ENCODE assay signal across 8 cellular contexts in genomic region chr13:40813662-40814454, GRCh38. TPM values are rescaled to one million over a fixed set of nuclear protein-coding genes. Genes with fewer than 3 reads are reported as not detected.
A peak's percentile ranks its signal among the peaks of the same experiment; 100 is the strongest.
DNase-seq lines count a peak whose midpoint lies in the region; ATAC-seq and TF ChIP-seq lines count a peak whose summit lies in the region.

No MANE protein-coding gene starts in this region.

- no peaks in the 10 kb centered on the region for H3K4me1 ChIP-seq in DND-41 (ENCODE audit: insufficient read depth, low read length)
- 0 out of 4 replicates have a peak, but pooled peaks cover 0 to 3% of the 10 kb centered on the region in 2 experiments for H3K4me1 ChIP-seq in HCT116 (ENCODE audit: control insufficient read depth in 1 of 2, insufficient read depth in 2 of 2, low read length in 2 of 2)

- CTCF ChIA-PET in HCT116 (lab: Charles Lee) = interaction anchor here (1.0 to 3.4 kb wide), 4 partner anchors 10 to 37 kb away, joined by 3 to 11 read pairs (median 3); partner anchors contain the start of gene SLC25A15
- CTCF ChIA-PET in RWPE1 (lab: Yijun Ruan, JAX) = no interaction called here

- peaks cover 4% of the 10 kb centered on the region for H3K9me3 ChIP-seq in DND-41 (ENCODE audit: insufficient read depth, low read length, severe bottlenecking)
- no peaks in the 10 kb centered on the region for H3K9me3 ChIP-seq in HCT116 (ENCODE audit: control insufficient read depth in 1 of 2, insufficient read depth in 1 of 2, low read depth in 1 of 2, low read length in 2 of 2)

- intact Hi-C loops in HCT116 (cut with micrococcal nuclease) = no loop called here

- H3K9ac ChIP-seq in DND-41 (ENCODE audit: low read depth, low read length) (no peak overlapping the region), HCT116 (ENCODE audit: low read length) (no peak overlapping the region)

- peak; percentile 57 for TF ChIP-seq RAD21 in HCT116 (IDR thresholded peaks at IDR 0.05; ENCODE audit: low read depth)

- POLR2A ChIA-PET in HCT116 (lab: Charles Lee) = no interaction called here
- POLR2A ChIA-PET in RWPE1 (lab: Yijun Ruan, JAX; ENCODE audit: low non-redundant PET) = no interaction called here

- no TSS peak for BruUV-seq in HCT116 (replicated peaks; lab: Mats Ljungman, UMichigan)

- RAD21 ChIA-PET in HCT116 (lab: Charles Lee; ENCODE audit: low non-redundant PET in 1 of 2, low total read pairs in 2 of 2, uncharacterized antibody in 2 of 2, unreplicated experiment in 2 of 2) = no interaction called here

- H3K27me3 ChIP-seq in DND-41 (ENCODE audit: insufficient read depth, low read length, poor library complexity) (no peaks in the 10 kb centered on the region), HCT116 (ENCODE audit: insufficient read depth, low read length) (no peaks in the 10 kb centered on the region)

- TF ChIP-seq CTCF in DND-41 (IDR thresholded peaks at IDR 0.05; ENCODE audit: borderline replicate concordance, extremely low read depth, low read length, poor library complexity, severe bottlenecking) (peak; percentile 64), HCT116 (IDR thresholded peaks at IDR 0.05 in 2 of 3, conservative IDR thresholded peaks at IDR 0.05 in 1 of 3; ENCODE audit: borderline replicate concordance in 1 of 3, insufficient read depth in 1 of 3, low read depth in 2 of 3, low read length in 2 of 3) (peak; percentile 37 to 77 (median 63); a peak in 4 of 6 replicates), RWPE1 (conservative IDR thresholded peaks at IDR 0.05; ENCODE audit: low read depth) (peak; percentile 14; the same call in 1 of the 2 replicates)

- no peak for TF ChIP-seq POLR2A in HCT116 (IDR thresholded peaks at IDR 0.05; ENCODE audit: borderline replicate concordance, extremely low read depth, insufficient read depth, insufficient read length)

- H3K4me3 ChIP-seq in DND-41 (ENCODE audit: low read depth in 1 of 2, low read length in 2 of 2) (no peak overlapping the region), HCT116 (replicated peaks in 1 of 2; ENCODE audit: low read depth in 1 of 2, low read length in 2 of 2) (no peak overlapping the region)

- H3K4me2 ChIP-seq in DND-41 (ENCODE audit: insufficient read depth, low read length) (no peak overlapping the region), HCT116 (ENCODE audit: low read length) (no peak overlapping the region)

- H3K27ac ChIP-seq in DND-41 (ENCODE audit: low read length) (no peak overlapping the region), HCT116 (ENCODE audit: low read depth, low read length) (no peak overlapping the region), RWPE1 (no peak overlapping the region)

- H4K20me1 ChIP-seq in DND-41 (ENCODE audit: insufficient read depth, low read length) (no peaks in the 10 kb centered on the region), HCT116 (ENCODE audit: insufficient read depth) (no peaks in the 10 kb centered on the region)

- no peak for DNase-seq in DND-41
- DNase-seq in HCT116 (ENCODE audit: low read depth, low spot score) = no peak
- peak; percentile 7 for DNase-seq in RWPE1 (ENCODE audit: low spot score)
- peak; percentile 18 for DNase-seq in glomerular visceral epithelial cell (ENCODE audit: extremely low spot score)
- DNase-seq in activated T-cell treated with anti-CD3 and anti-CD28 coated beads, Interleukin-2, amount 50 U/mL, for 1 hour = no peak
- no peak for DNase-seq in epidermal melanocyte (ENCODE audit: insufficient read length, low spot score)
- DNase-seq in NCI-H128 (lab: John Stamatoyannopoulos, UW; ENCODE audit: unreplicated experiment) = no peak

- no peaks in the 10 kb centered on the region for H3K79me2 ChIP-seq in DND-41 (ENCODE audit: insufficient read depth, low read length)
- no peaks in the 10 kb centered on the region for H3K79me2 ChIP-seq in HCT116 (ENCODE audit: insufficient read depth, low read length)

- H3K9me2 ChIP-seq in HCT116 (ENCODE audit: insufficient read depth) = no peaks in the 10 kb centered on the region

- H2AFZ ChIP-seq in DND-41 (ENCODE audit: low read depth, low read length) = no peak overlapping the region
- H2AFZ ChIP-seq in HCT116 (ENCODE audit: low read depth, low read length, poor library complexity, severe bottlenecking) = no peak overlapping the region

- H3K36me3 ChIP-seq in DND-41 (ENCODE audit: insufficient read depth, low read length) (peaks cover 50% of the 10 kb centered on the region), HCT116 (ENCODE audit: control insufficient read depth in 1 of 2, insufficient read depth in 2 of 2, low read length in 2 of 2) (peaks cover 5% of the 10 kb centered on the region in 2 experiments; a peak in 1 of 4 replicates)

- peak; percentile 73 for ATAC-seq in DND-41 (ENCODE audit: insufficient read depth, low read depth)
- peak; percentile 87 for ATAC-seq in HCT116
- ATAC-seq in GM18502 (IDR thresholded peaks at IDR 0.05; ENCODE audit: poor library complexity, unreplicated experiment) = no peak

TF ChIP-seq in HCT116, 20 proteins besides CTCF, POLR2A, EP300 and RAD21:
- TF ChIP-seq, protein P1, sequence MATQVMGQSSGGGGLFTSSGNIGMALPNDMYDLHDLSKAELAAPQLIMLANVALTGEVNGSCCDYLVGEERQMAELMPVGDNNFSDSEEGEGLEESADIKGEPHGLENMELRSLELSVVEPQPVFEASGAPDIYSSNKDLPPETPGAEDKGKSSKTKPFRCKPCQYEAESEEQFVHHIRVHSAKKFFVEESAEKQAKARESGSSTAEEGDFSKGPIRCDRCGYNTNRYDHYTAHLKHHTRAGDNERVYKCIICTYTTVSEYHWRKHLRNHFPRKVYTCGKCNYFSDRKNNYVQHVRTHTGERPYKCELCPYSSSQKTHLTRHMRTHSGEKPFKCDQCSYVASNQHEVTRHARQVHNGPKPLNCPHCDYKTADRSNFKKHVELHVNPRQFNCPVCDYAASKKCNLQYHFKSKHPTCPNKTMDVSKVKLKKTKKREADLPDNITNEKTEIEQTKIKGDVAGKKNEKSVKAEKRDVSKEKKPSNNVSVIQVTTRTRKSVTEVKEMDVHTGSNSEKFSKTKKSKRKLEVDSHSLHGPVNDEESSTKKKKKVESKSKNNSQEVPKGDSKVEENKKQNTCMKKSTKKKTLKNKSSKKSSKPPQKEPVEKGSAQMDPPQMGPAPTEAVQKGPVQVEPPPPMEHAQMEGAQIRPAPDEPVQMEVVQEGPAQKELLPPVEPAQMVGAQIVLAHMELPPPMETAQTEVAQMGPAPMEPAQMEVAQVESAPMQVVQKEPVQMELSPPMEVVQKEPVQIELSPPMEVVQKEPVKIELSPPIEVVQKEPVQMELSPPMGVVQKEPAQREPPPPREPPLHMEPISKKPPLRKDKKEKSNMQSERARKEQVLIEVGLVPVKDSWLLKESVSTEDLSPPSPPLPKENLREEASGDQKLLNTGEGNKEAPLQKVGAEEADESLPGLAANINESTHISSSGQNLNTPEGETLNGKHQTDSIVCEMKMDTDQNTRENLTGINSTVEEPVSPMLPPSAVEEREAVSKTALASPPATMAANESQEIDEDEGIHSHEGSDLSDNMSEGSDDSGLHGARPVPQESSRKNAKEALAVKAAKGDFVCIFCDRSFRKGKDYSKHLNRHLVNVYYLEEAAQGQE (IDR thresholded peaks at IDR 0.05; ENCODE audit: low read depth) = no peak
- no peak for TF ChIP-seq EGR1 (IDR thresholded peaks at IDR 0.05; ENCODE audit: low read depth)
- no peak for TF ChIP-seq EZH2phosphoT487 (IDR thresholded peaks at IDR 0.05; ENCODE audit: borderline replicate concordance)
TF ChIP-seq in HCT116: peak in this region for 0.

RNA-seq across cellular contexts. Expression of gene SLC25A15, which starts 24.4 kb away (rescaled TPM):
- 24.5 TPM for total RNA-seq in HCT116 (2021; ENCODE audit: unreplicated experiment)
- 14.0 and 14.3 TPM in 2 replicates for polyA plus RNA-seq in HCT116 (2012)

RNA-seq across cellular contexts. Expression of gene MRPS31, which starts 42.9 kb away (rescaled TPM):
- 22.8 TPM for total RNA-seq in HCT116 (2021; ENCODE audit: unreplicated experiment)
- polyA plus RNA-seq in HCT116 (2012) = 9.2 and 12.1 TPM in 2 replicates

Comparison
In these comparisons a context has a peak if more than half of its experiments do, and no peak if none do; other contexts are left out.
1. DNase-seq: peak in RWPE1 (single experiment) and glomerular visceral epithelial cell (single experiment); none in DND-41 (single experiment), HCT116 (single experiment), activated T-cell treated with anti-CD3 and anti-CD28 coated beads, Interleukin-2, amount 50 U/mL, for 1 hour (single experiment), epidermal melanocyte (single experiment) and NCI-H128 (single experiment).
2. CTCF ChIP-seq: peak in every context shown above with its lines; median percentile 64 in DND-41; 63 in HCT116; 14 in RWPE1.